Comparison of ENCODE assay signal across 14 cellular contexts in genomic region chr3:72295276-72295973, GRCh38.
DNase-seq lines count a peak whose midpoint lies in the region; ATAC-seq, FAIRE-seq and TF ChIP-seq lines count a peak whose summit lies in the region.
"Had no signal": no experiment of that assay in that cellular context is flagged by ENCODE, and none has a peak within 500 bp of the region (broad histone marks: within the 10 kb centered on the region; RNA-seq: fewer than 3 reads in every experiment).

No MANE protein-coding gene starts in this region.

- H3K79me2 ChIP-seq in K562 (ENCODE audit: control insufficient read depth, insufficient read depth, low read length) = no peaks in the 10 kb centered on the region
- H3K79me2 ChIP-seq in keratinocyte (ENCODE audit: control insufficient read depth, insufficient read depth, low read length) = no peaks in the 10 kb centered on the region

- dilution Hi-C loops in keratinocyte (cut with MboI; ENCODE audit: extremely low pct_ligation_motif_present, low sequenced_read_pairs) = no loop called here

- TF ChIP-seq EP300 in K562 (IDR thresholded peaks at IDR 0.05; ENCODE audit: low read length) = no peak

- FAIRE-seq in K562 (lab: Jason Lieb, UNC) (no peak), keratinocyte (lab: Jason Lieb, UNC) (peak; percentile 34)
- FAIRE-seq: A549, H1 had no signal

- no peaks in the 10 kb centered on the region for H3K9me3 ChIP-seq in BE2C
- no peaks in the 10 kb centered on the region for H3K9me3 ChIP-seq in K562 (replicated peaks; ENCODE audit: control insufficient read depth, insufficient read depth, low read depth, low read length)
- H3K9me3 ChIP-seq in keratinocyte (ENCODE audit: control insufficient read depth, low read depth, low read length) = no peaks in the 10 kb centered on the region
- H3K9me3 ChIP-seq: A549, BLaER1, Caco-2, HAP-1 had no signal

- H3K9me1 ChIP-seq in K562 (ENCODE audit: control insufficient read depth, insufficient read depth, low read length) (no peaks in the 10 kb centered on the region), keratinocyte (ENCODE audit: control insufficient read depth, extremely low read depth, insufficient read depth, low read length) (no peaks in the 10 kb centered on the region)

- H2AFZ ChIP-seq in K562 (ENCODE audit: low read depth, low read length) = no peak overlapping the region
- H2AFZ ChIP-seq in keratinocyte (ENCODE audit: control insufficient read depth, low read length) = no peak overlapping the region

- no peak for TF ChIP-seq POLR2A in K562 (conservative IDR thresholded peaks at IDR 0.05)

- no peak for ATAC-seq in K562
- ATAC-seq: A549 had no signal

- intact Hi-C loops in K562 (cut with micrococcal nuclease) (no loop called here), posterior vena cava (cut with DNase I) (no loop called here)

- POLR2A ChIA-PET in K562 (lab: Yijun Ruan, JAX) = interaction anchor here (0.6 to 0.7 kb wide), 3 partner anchors 34 to 396 kb away, joined by 3 read pairs; no protein-coding TSS in a partner anchor

- DNase-seq in AG09319 (ENCODE audit: extremely low read depth, low read depth) (peak; percentile 22), BE2C (peak; percentile 84), K562 (ENCODE audit: extremely low read depth in 1 of 4, low spot score in 3 of 4) (no peak), keratinocyte (ENCODE audit: low read depth, low spot score) (no peak), NCI-H2196 (lab: John Stamatoyannopoulos, UW; ENCODE audit: unreplicated experiment) (no peak), HuH-7.5 (ENCODE audit: low spot score) (no peak), posterior vena cava (ENCODE audit: low spot score) (no peak)
- DNase-seq: Caco-2; CD8-positive, alpha-beta memory T cell; HFFc6 had no signal

- in situ Hi-C loops in K562 (cut with MboI) = no loop called here

- H4K20me1 ChIP-seq in K562 (replicated peaks; ENCODE audit: control insufficient read depth, insufficient read depth, low read length) (no peaks in the 10 kb centered on the region), keratinocyte (ENCODE audit: control insufficient read depth, extremely low read depth, insufficient read depth, low read length) (no peaks in the 10 kb centered on the region)
- H4K20me1 ChIP-seq: BLaER1 had no signal

- no peak overlapping the region for H3K4me2 ChIP-seq in K562 (ENCODE audit: insufficient read depth, low read length)
- no peak overlapping the region for H3K4me2 ChIP-seq in keratinocyte (ENCODE audit: control insufficient read depth, extremely low read depth, insufficient read depth, low read depth, low read length)
- H3K4me2 ChIP-seq: A549, BLaER1 had no signal

- 60% methylated on average over 7 of the region's 7 CpGs for WGBS in K562 (ENCODE audit: insufficient coverage, low coverage, missing lambda C conversion rate)

- BruUV-seq in K562 (replicated peaks; lab: Mats Ljungman, UMichigan) = no TSS peak

- no peaks in the 10 kb centered on the region for H3K36me3 ChIP-seq in BE2C
- no peaks in the 10 kb centered on the region for H3K36me3 ChIP-seq in K562 (ENCODE audit: control insufficient read depth, insufficient read depth, low read length)
- H3K36me3 ChIP-seq in keratinocyte (ENCODE audit: control insufficient read depth in 2 of 2, extremely low read depth in 1 of 2, insufficient read depth in 2 of 2, low read length in 2 of 2) = no peaks in the 10 kb centered on the region
- H3K36me3 ChIP-seq: BLaER1, HAP-1 had no signal

- H3K9ac ChIP-seq in K562 (ENCODE audit: insufficient read depth in 1 of 2, low read depth in 2 of 2, low read length in 2 of 2) (no peak overlapping the region), keratinocyte (ENCODE audit: control insufficient read depth, extremely low read depth, insufficient read depth, low read length) (no peak overlapping the region)
- H3K9ac ChIP-seq: BLaER1 had no signal

- TF ChIP-seq CTCF in AG09319 (IDR thresholded peaks at IDR 0.05; ENCODE audit: low read depth, low read length) (no peak), BE2C (IDR thresholded peaks at IDR 0.05; ENCODE audit: low read depth, low read length) (no peak), K562 (IDR thresholded peaks at IDR 0.05 in 2 of 3, conservative IDR thresholded peaks at IDR 0.05 in 1 of 3; ENCODE audit: insufficient read depth in 2 of 3, low read depth in 1 of 3, low read length in 3 of 3) (no peak), keratinocyte (optimal IDR thresholded peaks at IDR 0.05 in 1 of 3, IDR thresholded peaks at IDR 0.05 in 1 of 3, conservative IDR thresholded peaks at IDR 0.05 in 1 of 3; ENCODE audit: extremely low read depth in 1 of 3, insufficient read depth in 2 of 3, low read length in 3 of 3) (no peak)

- H3K4me3 ChIP-seq in BE2C (ENCODE audit: low read depth, low read length) = no peak overlapping the region
- no peak overlapping the region for H3K4me3 ChIP-seq in K562
- H3K4me3 ChIP-seq in keratinocyte (ENCODE audit: control insufficient read depth in 2 of 3, extremely low read depth in 1 of 3, insufficient read depth in 2 of 3, low read depth in 1 of 3, low read length in 3 of 3) = no peak overlapping the region
- H3K4me3 ChIP-seq: A549, BLaER1, HAP-1 had no signal

- peaks cover 71% of the 10 kb centered on the region for H3K4me1 ChIP-seq in BE2C
- peaks cover 9 to 10% of the 10 kb centered on the region in 2 experiments; a peak in 4 of 5 replicates for H3K4me1 ChIP-seq in K562 (replicated peaks in 1 of 2; ENCODE audit: control insufficient read depth in 2 of 2, insufficient read depth in 2 of 2, low read length in 2 of 2)
- peaks cover 16% of the 10 kb centered on the region for H3K4me1 ChIP-seq in keratinocyte (ENCODE audit: control insufficient read depth, extremely low read depth, insufficient read depth, low read length)
- H3K4me1 ChIP-seq: A549, Caco-2, HAP-1 had no signal

- no peak for TF ChIP-seq RAD21 in K562 (CRISPR knock-in tag; conservative IDR thresholded peaks at IDR 0.05 in 1 of 2, IDR thresholded peaks at IDR 0.05 in 1 of 2)

- H3K27ac ChIP-seq in K562 (ENCODE audit: extremely low read depth, low read depth, low read length) = no peak overlapping the region
- no peak overlapping the region for H3K27ac ChIP-seq in keratinocyte (ENCODE audit: control insufficient read depth, insufficient read depth, low read length)
- H3K27ac ChIP-seq: A549, BLaER1 had no signal

- CTCF ChIA-PET in K562 (lab: Yijun Ruan, JAX; ENCODE audit: low intra/inter-chr PET ratio) = no interaction called here

- H3K27me3 ChIP-seq in BE2C (no peaks in the 10 kb centered on the region), K562 (ENCODE audit: control insufficient read depth in 2 of 2, insufficient read depth in 2 of 2, low read length in 2 of 2) (no peaks in the 10 kb centered on the region), keratinocyte (ENCODE audit: control insufficient read depth, extremely low read depth, insufficient read depth, low read length) (peaks cover 7% of the 10 kb centered on the region)
- H3K27me3 ChIP-seq: BLaER1 had no signal

TF ChIP-seq in K562, 482 proteins besides CTCF, POLR2A, EP300 and RAD21 (continues in another document):
- TF ChIP-seq EP400 (IDR thresholded peaks at IDR 0.05) (no peak), ZFP36 (IDR thresholded peaks at IDR 0.05; ENCODE audit: low read depth, low read length, partially characterized antibody) (peak; percentile 44), GATAD2B (IDR thresholded peaks at IDR 0.05; ENCODE audit: borderline replicate concordance) (no peak), NCOA6 (IDR thresholded peaks at IDR 0.05) (no peak), BCOR (IDR thresholded peaks at IDR 0.05) (peak; percentile 51; the same call in 1 of the 2 replicates), HMGXB4 (CRISPR knock-in tag; IDR thresholded peaks at IDR 0.05) (no peak), FOXM1 (IDR thresholded peaks at IDR 0.05; ENCODE audit: low read depth) (no peak), FOXM1 (CRISPR knock-in tag; IDR thresholded peaks at IDR 0.05; ENCODE audit: low read depth) (no peak), E2F4 (CRISPR knock-in tag; IDR thresholded peaks at IDR 0.05; ENCODE audit: low read depth) (no peak), TAL1 (IDR thresholded peaks at IDR 0.05) (no peak), ZNF778 (CRISPR knock-in tag; IDR thresholded peaks at IDR 0.05) (no peak), RBM25 (IDR thresholded peaks at IDR 0.05; ENCODE audit: low read depth, low read length, severe bottlenecking) (peak; percentile 58)
- TF ChIP-seq, protein P1, sequence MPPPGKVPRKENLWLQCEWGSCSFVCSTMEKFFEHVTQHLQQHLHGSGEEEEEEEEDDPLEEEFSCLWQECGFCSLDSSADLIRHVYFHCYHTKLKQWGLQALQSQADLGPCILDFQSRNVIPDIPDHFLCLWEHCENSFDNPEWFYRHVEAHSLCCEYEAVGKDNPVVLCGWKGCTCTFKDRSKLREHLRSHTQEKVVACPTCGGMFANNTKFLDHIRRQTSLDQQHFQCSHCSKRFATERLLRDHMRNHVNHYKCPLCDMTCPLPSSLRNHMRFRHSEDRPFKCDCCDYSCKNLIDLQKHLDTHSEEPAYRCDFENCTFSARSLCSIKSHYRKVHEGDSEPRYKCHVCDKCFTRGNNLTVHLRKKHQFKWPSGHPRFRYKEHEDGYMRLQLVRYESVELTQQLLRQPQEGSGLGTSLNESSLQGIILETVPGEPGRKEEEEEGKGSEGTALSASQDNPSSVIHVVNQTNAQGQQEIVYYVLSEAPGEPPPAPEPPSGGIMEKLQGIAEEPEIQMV (tag; conservative IDR thresholded peaks at IDR 0.05; ENCODE audit: low read depth) = no peak

Comparison
In these comparisons a context has a peak if more than half of its experiments do, and no peak if none do; other contexts are left out.
1. DNase-seq: peak in AG09319 (single experiment) and BE2C (single experiment); none in K562 (0 of 4), keratinocyte (single experiment), NCI-H2196 (single experiment), HuH-7.5 (single experiment) and posterior vena cava (single experiment).